8 cellular contexts compared by ENCODE assay signal in the genomic region with DNA sequence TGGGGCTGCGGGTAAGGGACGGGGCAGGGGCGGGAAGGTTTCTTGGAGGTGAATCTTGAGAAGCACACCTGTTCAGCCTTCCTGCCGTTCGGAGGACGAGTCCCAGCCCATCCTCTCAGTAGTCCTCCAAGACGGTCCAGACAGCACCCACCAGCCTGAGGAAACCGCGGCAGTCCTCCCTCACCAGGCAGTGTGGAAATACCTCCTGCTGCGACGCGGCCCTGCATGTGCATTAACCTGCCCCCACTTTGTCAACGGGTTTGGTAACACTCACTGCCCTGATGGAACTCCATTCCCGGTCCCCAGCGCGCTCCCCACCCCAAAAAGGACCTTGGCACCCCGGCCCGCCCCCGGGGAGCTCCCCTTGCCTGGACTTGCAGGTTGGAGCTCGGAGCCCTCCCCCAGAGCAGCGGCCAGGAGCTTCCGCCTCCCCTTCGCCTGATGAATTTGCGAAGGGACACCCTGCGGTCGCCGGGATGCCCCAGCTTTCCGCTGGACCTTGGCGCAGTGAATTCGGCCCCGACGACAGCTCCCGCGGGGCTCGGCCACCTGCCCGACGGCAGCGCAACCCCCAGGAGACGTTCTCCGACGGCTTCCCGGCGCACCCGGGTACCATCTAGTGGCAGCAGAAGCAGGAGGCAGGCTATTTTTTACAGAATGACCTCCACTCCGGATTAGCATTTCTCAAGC. TPM values are rescaled to one million over a fixed set of nuclear protein-coding genes. Genes with fewer than 3 reads are reported as not detected.
DNase-seq lines count a peak whose midpoint lies in the region; ATAC-seq, FAIRE-seq and TF ChIP-seq lines count a peak whose summit lies in the region.

No MANE protein-coding gene starts in this region.

- peak overlapping the region in 2 of 5 donors; percentile 46 to 47 for H3K9ac ChIP-seq in subcutaneous abdominal adipose tissue (ENCODE audit: low read length in 5 of 5)

- DNase-seq in GM18507 (ENCODE audit: extremely low spot score, insufficient read length, low read depth) (peak; percentile 20), HTR-8/SVneo (ENCODE audit: insufficient read length, low spot score) (peak; percentile 4), epithelial cell of esophagus (ENCODE audit: low read depth) (peak; percentile 32), natural killer cell (peak; percentile 27), NCI-H1930 (lab: John Stamatoyannopoulos, UW) (no peak), ascending aorta (ENCODE audit: low spot score in 2 of 2) (no peak)
- peak; percentile 81 for DNase-seq in activated CD8-positive, alpha-beta memory T cell treated with anti-CD3 and anti-CD28 coated beads for 24 hours

- peaks cover 35 to 51% of the 10 kb centered on the region in 2 donors for H3K27me3 Mint-ChIP-seq in natural killer cell (ENCODE audit: low read depth in 2 of 2)

- peak overlapping the region; percentile 13 for H3K4me3 Mint-ChIP-seq in natural killer cell

- peaks cover 0 to 3% (median 0%) of the 10 kb centered on the region in 5 donors for H3K27me3 ChIP-seq in subcutaneous abdominal adipose tissue (ENCODE audit: control insufficient read depth in 5 of 5, insufficient read depth in 4 of 5, low read length in 5 of 5)
- no peaks in the 10 kb centered on the region for H3K27me3 ChIP-seq in ascending aorta

- peak; percentile 64 to 78 (median 72) for ATAC-seq in natural killer cell

- no peak overlapping the region for H3K27ac Mint-ChIP-seq in natural killer cell

- H3K4me1 ChIP-seq in subcutaneous abdominal adipose tissue (ENCODE audit: control insufficient read depth in 5 of 5, insufficient read depth in 5 of 5, low read length in 5 of 5) = peaks cover 0 to 20% (median 6%) of the 10 kb centered on the region in 5 donors
- no peaks in the 10 kb centered on the region for H3K4me1 ChIP-seq in ascending aorta

- no peaks in the 10 kb centered on the region for H3K36me3 Mint-ChIP-seq in natural killer cell

- no peaks in the 10 kb centered on the region for H3K9me3 ChIP-seq in subcutaneous abdominal adipose tissue (ENCODE audit: control insufficient read depth in 5 of 5, low read length in 5 of 5)
- H3K9me3 ChIP-seq in ascending aorta = no peaks in the 10 kb centered on the region

- H3K27ac ChIP-seq in subcutaneous abdominal adipose tissue (ENCODE audit: low read depth, low read length) (no peak overlapping the region), ascending aorta (no peak overlapping the region)

- intact Hi-C loops in natural killer cell (cut with micrococcal nuclease) (loop anchor here (1.0 kb wide), 2 partner anchors 100 to 270 kb away; no protein-coding TSS in a partner anchor), ascending aorta (cut with DNase I) (no loop called here)

- TF ChIP-seq CTCF in epithelial cell of esophagus (IDR thresholded peaks at IDR 0.05; ENCODE audit: insufficient read depth, low read depth, low read length, missing control alignments) (peak; percentile 67), natural killer cell (IDR thresholded peaks at IDR 0.05) (peak; percentile 58), ascending aorta (IDR thresholded peaks at IDR 0.05) (peak in 1 of 3 experiments; percentile 21)

- H3K9me3 Mint-ChIP-seq in natural killer cell = no peaks in the 10 kb centered on the region

- H3K36me3 ChIP-seq in subcutaneous abdominal adipose tissue (ENCODE audit: control insufficient read depth in 5 of 5, insufficient read depth in 5 of 5, low read length in 5 of 5) (no peaks in the 10 kb centered on the region), ascending aorta (no peaks in the 10 kb centered on the region)

- no peak overlapping the region for H3K4me3 ChIP-seq in epithelial cell of esophagus (ENCODE audit: low read length)
- H3K4me3 ChIP-seq in subcutaneous abdominal adipose tissue (ENCODE audit: low read depth in 1 of 5, low read length in 5 of 5) = peak overlapping the region; percentile 38 to 74 (median 63)
- no peak overlapping the region for H3K4me3 ChIP-seq in ascending aorta

- FAIRE-seq in GM18507 (lab: Jason Lieb, UNC) (peak; percentile 29), HTR-8/SVneo (lab: Jason Lieb, UNC) (no peak)

- peaks cover 0 to 5% of the 10 kb centered on the region in 2 donors for H3K4me1 Mint-ChIP-seq in natural killer cell

RNA-seq across cellular contexts. Expression of a gene that starts 31.5 kb away (rescaled TPM):
- total RNA-seq in natural killer cell (under 1 TPM; 0.05 to 0.45 (median 0.19) TPM), ascending aorta (not detected)

Comparison
In these comparisons a context has a peak if more than half of its experiments do, and no peak if none do; other contexts are left out.
1. DNase-seq: peak in GM18507 (single experiment), HTR-8/SVneo (single experiment), activated CD8-positive, alpha-beta memory T cell treated with anti-CD3 and anti-CD28 coated beads for 24 hours (single experiment), epithelial cell of esophagus (single experiment) and natural killer cell (single experiment); none in NCI-H1930 (0 of 2) and ascending aorta (0 of 2).
2. H3K4me3 ChIP-seq: peak in subcutaneous abdominal adipose tissue (5 of 5); none in epithelial cell of esophagus (single experiment) and ascending aorta (0 of 2).